Comparison of ENCODE assay signal across 9 cellular contexts in the genomic region with DNA sequence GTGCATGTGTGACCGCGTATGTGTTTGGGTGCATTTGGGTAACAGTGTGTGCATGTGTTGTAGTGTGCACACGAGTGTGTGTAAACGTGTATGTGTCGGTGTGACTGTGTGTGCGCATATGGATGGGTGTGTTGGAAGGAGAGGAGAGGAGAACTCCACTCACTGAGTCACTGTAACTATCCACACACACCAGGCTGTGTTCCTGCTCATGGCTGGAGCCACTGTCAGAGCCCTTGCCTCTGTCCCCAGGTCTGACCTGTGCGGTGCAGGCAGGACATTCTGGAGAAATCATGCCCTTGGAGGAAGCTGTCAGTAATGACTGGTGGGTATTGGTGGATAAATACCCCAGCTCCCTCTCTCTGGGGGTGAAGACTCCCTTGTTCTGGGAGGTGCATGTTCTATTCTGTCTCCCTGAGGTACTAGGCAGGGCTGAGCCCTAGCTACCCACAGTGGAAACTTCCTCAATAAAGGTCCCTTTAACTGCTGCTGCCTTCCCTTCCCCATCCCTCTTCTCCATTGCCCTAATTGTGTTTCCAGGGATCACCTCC. TPM values are rescaled to one million over a fixed set of nuclear protein-coding genes. Genes with fewer than 3 reads are reported as not detected.
A peak's percentile ranks its signal among the peaks of the same experiment; 100 is the strongest.
DNase-seq lines count a peak whose midpoint lies in the region; ATAC-seq and TF ChIP-seq lines count a peak whose summit lies in the region.
"Had no signal": no experiment of that assay in that cellular context is flagged by ENCODE, and none has a peak within 500 bp of the region (broad histone marks: within the 10 kb centered on the region; RNA-seq: fewer than 3 reads in every experiment).

No MANE protein-coding gene starts in this region.

- H3K36me3 Mint-ChIP-seq in chondrocyte (ENCODE audit: low read depth), result no peaks in the 10 kb centered on the region

- POLR2A ChIA-PET in PC-3 (lab: Charles Lee; ENCODE audit: unreplicated experiment), result no interaction called here

- TF ChIP-seq POLR2A in erythroblast (IDR thresholded peaks at IDR 0.05; ENCODE audit: low read length), result no peak

- H3F3A ChIP-seq in PC-3 (ENCODE audit: low read length, unreplicated experiment), result no peaks in the 10 kb centered on the region

- H3K4me3 Mint-ChIP-seq in chondrocyte (ENCODE audit: unreplicated experiment), result no peak overlapping the region
- peak overlapping the region; percentile 84 to 86 for H3K4me3 Mint-ChIP-seq in stimulated activated naive CD8-positive, alpha-beta T cell treated with anti-CD3 and anti-CD28 coated beads, Interleukin-15, amount 100 ng/mL, for 72 hours

- no peaks in the 10 kb centered on the region for H3K9me3 ChIP-seq in PC-3 (ENCODE audit: low read length)
- H3K9me3 ChIP-seq: left lung had no signal

- H4K20me1 ChIP-seq in PC-3 (ENCODE audit: low read length), result no peaks in the 10 kb centered on the region

- no peaks in the 10 kb centered on the region for H3K9me2 ChIP-seq in PC-3 (replicated peaks; ENCODE audit: low read length)

- H3K27ac ChIP-seq in PC-3 (ENCODE audit: low read length), result no peak overlapping the region

- H3K4me1 ChIP-seq in PC-3 (ENCODE audit: insufficient read depth, low read length), result 0 out of 2 replicates have a peak, but pooled peaks cover 3% of the 10 kb centered on the region

- BruUV-seq in PC-3 (replicated peaks; lab: Mats Ljungman, UMichigan), result no TSS peak

- ATAC-seq in left ventricle myocardium superior (peak; percentile 3), Right ventricle myocardium inferior (no peak), PC-3 (peak; percentile 28), left lobe of liver (no peak), HG03039 (IDR thresholded peaks at IDR 0.05; ENCODE audit: unreplicated experiment) (no peak)
- peak; percentile 0 for ATAC-seq in stimulated activated naive CD8-positive, alpha-beta T cell treated with anti-CD3 and anti-CD28 coated beads, Interleukin-15, amount 100 ng/mL, for 72 hours

- peak overlapping the region; percentile 83 for H3K4me2 ChIP-seq in PC-3 (ENCODE audit: low read length)

- H3K36me3 ChIP-seq in PC-3 (ENCODE audit: low read depth, low read length), result no peaks in the 10 kb centered on the region
- H3K36me3 ChIP-seq: left lung had no signal

- no peak overlapping the region for H3K27ac Mint-ChIP-seq in chondrocyte (ENCODE audit: unreplicated experiment)
- no peak overlapping the region for H3K27ac Mint-ChIP-seq in stimulated activated naive CD8-positive, alpha-beta T cell treated with anti-CD3 and anti-CD28 coated beads, Interleukin-15, amount 100 ng/mL, for 72 hours

- H3K9me3 Mint-ChIP-seq in chondrocyte (ENCODE audit: low read depth), result no peaks in the 10 kb centered on the region
- no peaks in the 10 kb centered on the region for H3K9me3 Mint-ChIP-seq in stimulated activated naive CD8-positive, alpha-beta T cell treated with anti-CD3 and anti-CD28 coated beads, Interleukin-15, amount 100 ng/mL, for 72 hours

- no peak for DNase-seq in left ventricle myocardium superior
- DNase-seq in Right ventricle myocardium inferior (ENCODE audit: missing footprints), result no peak
- no peak for DNase-seq in PC-3
- no peak for DNase-seq in chondrocyte (ENCODE audit: low spot score)
- DNase-seq in stimulated activated naive CD8-positive, alpha-beta T cell treated with anti-CD3 and anti-CD28 coated beads, Interleukin-15, amount 100 ng/mL, for 72 hours, result no peak
- DNase-seq in left lobe of liver (ENCODE audit: low spot score), result no peak
- DNase-seq in erythroblast (lab: John Stamatoyannopoulos, UW), result no peak

- intact Hi-C loops in left ventricle myocardium superior (cut with micrococcal nuclease), result loop anchor here (10.0 kb wide), 1 partner anchor 402 kb away; no protein-coding TSS in a partner anchor
- intact Hi-C loops in Right ventricle myocardium inferior (cut with DNase I), result loop anchor here (1.0 to 10.0 kb wide), 6 partner anchors 102 to 464 kb away; no protein-coding TSS in a partner anchor
- intact Hi-C loops in PC-3 (cut with micrococcal nuclease), result loop anchor here (1.0 to 10.0 kb wide), 5 partner anchors 102 to 458 kb away; no protein-coding TSS in a partner anchor

- no peak for TF ChIP-seq CTCF in PC-3 (conservative IDR thresholded peaks at IDR 0.05; ENCODE audit: low read depth, low read length)
- peak; percentile 0 for TF ChIP-seq CTCF in chondrocyte (IDR thresholded peaks at IDR 0.05)

- H3K27me3 Mint-ChIP-seq in chondrocyte (ENCODE audit: low read depth), result peaks cover 22% of the 10 kb centered on the region
- peaks cover 9% of the 10 kb centered on the region for H3K27me3 Mint-ChIP-seq in stimulated activated naive CD8-positive, alpha-beta T cell treated with anti-CD3 and anti-CD28 coated beads, Interleukin-15, amount 100 ng/mL, for 72 hours

- peak overlapping the region; percentile 63 for H3K4me3 ChIP-seq in PC-3 (ENCODE audit: low read length)

- CTCF ChIA-PET in PC-3 (lab: Charles Lee), result no interaction called here

- peak overlapping the region; percentile 91 for H2AFZ ChIP-seq in PC-3 (ENCODE audit: low read length)

- H3K27me3 ChIP-seq in PC-3 (ENCODE audit: low read length), result no peaks in the 10 kb centered on the region

- H3K4me1 Mint-ChIP-seq in chondrocyte (ENCODE audit: low read depth), result peaks cover 11% of the 10 kb centered on the region
- H3K4me1 Mint-ChIP-seq in stimulated activated naive CD8-positive, alpha-beta T cell treated with anti-CD3 and anti-CD28 coated beads, Interleukin-15, amount 100 ng/mL, for 72 hours, result peaks cover 30% of the 10 kb centered on the region

- H3K79me2 ChIP-seq in PC-3 (ENCODE audit: low read length), result no peaks in the 10 kb centered on the region

- H3K9ac ChIP-seq in PC-3 (ENCODE audit: low read length), result no peak overlapping the region

RNA-seq across cellular contexts. Expression of gene CYP4F22, which starts 48.4 kb away (rescaled TPM):
- total RNA-seq in left ventricle myocardium superior (not detected), Right ventricle myocardium inferior (not detected), PC-3 (2014; rRNA removed) (0.07 TPM in 1 of 2 replicates, not detected in the other), chondrocyte (not detected in 3 replicates), left lobe of liver (1.5 TPM)

RNA-seq across cellular contexts. Expression of gene CYP4F8, which starts 58.3 kb away (rescaled TPM):
- total RNA-seq in left ventricle myocardium superior, result not detected
- not detected for total RNA-seq in Right ventricle myocardium inferior
- total RNA-seq in PC-3 (2014; rRNA removed), result not detected in 2 replicates
- not detected in 3 replicates for total RNA-seq in chondrocyte
- total RNA-seq in left lobe of liver, result not detected
- total RNA-seq: left lung had no signal

Comparison
In these comparisons a context has a peak if more than half of its experiments do, and no peak if none do; other contexts are left out.
1. ATAC-seq: peak in left ventricle myocardium superior (single experiment), PC-3 (single experiment) and stimulated activated naive CD8-positive, alpha-beta T cell treated with anti-CD3 and anti-CD28 coated beads, Interleukin-15, amount 100 ng/mL, for 72 hours (single experiment); none in Right ventricle myocardium inferior (single experiment), left lobe of liver (single experiment) and HG03039 (single experiment).